ENCODE assay signal across 1 cellular context in genomic region chr7:98211676-98212531, GRCh38.
A peak's percentile ranks its signal among the peaks of the same experiment; 100 is the strongest.
TF ChIP-seq lines count a peak whose summit lies in the region.

No MANE protein-coding gene starts in this region.

TF ChIP-seq in HepG2, 621 proteins besides CTCF, POLR2A, EP300 and RAD21 (continued from another document):
- no peak for TF ChIP-seq PBX2 (CRISPR knock-in tag; IDR thresholded peaks at IDR 0.05)
- no peak for TF ChIP-seq IKZF1 (IDR thresholded peaks at IDR 0.05)
- no peak for TF ChIP-seq ZNF646 (CRISPR knock-in tag; IDR thresholded peaks at IDR 0.05)
- no peak; a peak in 1 of 4 replicates for TF ChIP-seq REST (IDR thresholded peaks at IDR 0.05; ENCODE audit: borderline replicate concordance in 1 of 2, low read depth in 1 of 2, low read length in 2 of 2)
- peak; percentile 58; the same call in 1 of the 2 replicates for TF ChIP-seq CBFB (CRISPR knock-in tag; IDR thresholded peaks at IDR 0.05)
- peak; percentile 96 for TF ChIP-seq ATF3 (CRISPR knock-in tag; IDR thresholded peaks at IDR 0.05)
- no peak for TF ChIP-seq ZNF703 (CRISPR knock-in tag; IDR thresholded peaks at IDR 0.05; ENCODE audit: borderline replicate concordance)
- TF ChIP-seq MNT (IDR thresholded peaks at IDR 0.05) = peak; percentile 52
- TF ChIP-seq GABPA (IDR thresholded peaks at IDR 0.05; ENCODE audit: low read depth, low read length) = no peak
- no peak for TF ChIP-seq GABPA (CRISPR knock-in tag; IDR thresholded peaks at IDR 0.05; ENCODE audit: low read depth)
- TF ChIP-seq FOXO4 (CRISPR knock-in tag; conservative IDR thresholded peaks at IDR 0.05) = no peak
- no peak for TF ChIP-seq ZNF530 (CRISPR knock-in tag; IDR thresholded peaks at IDR 0.05; ENCODE audit: low read depth)
- no peak for TF ChIP-seq AFF4 (CRISPR knock-in tag; IDR thresholded peaks at IDR 0.05)
- no peak; the same call in 1 of the 2 replicates for TF ChIP-seq KDM4B (CRISPR knock-in tag; IDR thresholded peaks at IDR 0.05)
- TF ChIP-seq NCOA1 (CRISPR knock-in tag; IDR thresholded peaks at IDR 0.05) = peak; percentile 73; the same call in 1 of the 2 replicates
TF ChIP-seq in HepG2: peak in this region for 200.
